In the genomic region with DNA sequence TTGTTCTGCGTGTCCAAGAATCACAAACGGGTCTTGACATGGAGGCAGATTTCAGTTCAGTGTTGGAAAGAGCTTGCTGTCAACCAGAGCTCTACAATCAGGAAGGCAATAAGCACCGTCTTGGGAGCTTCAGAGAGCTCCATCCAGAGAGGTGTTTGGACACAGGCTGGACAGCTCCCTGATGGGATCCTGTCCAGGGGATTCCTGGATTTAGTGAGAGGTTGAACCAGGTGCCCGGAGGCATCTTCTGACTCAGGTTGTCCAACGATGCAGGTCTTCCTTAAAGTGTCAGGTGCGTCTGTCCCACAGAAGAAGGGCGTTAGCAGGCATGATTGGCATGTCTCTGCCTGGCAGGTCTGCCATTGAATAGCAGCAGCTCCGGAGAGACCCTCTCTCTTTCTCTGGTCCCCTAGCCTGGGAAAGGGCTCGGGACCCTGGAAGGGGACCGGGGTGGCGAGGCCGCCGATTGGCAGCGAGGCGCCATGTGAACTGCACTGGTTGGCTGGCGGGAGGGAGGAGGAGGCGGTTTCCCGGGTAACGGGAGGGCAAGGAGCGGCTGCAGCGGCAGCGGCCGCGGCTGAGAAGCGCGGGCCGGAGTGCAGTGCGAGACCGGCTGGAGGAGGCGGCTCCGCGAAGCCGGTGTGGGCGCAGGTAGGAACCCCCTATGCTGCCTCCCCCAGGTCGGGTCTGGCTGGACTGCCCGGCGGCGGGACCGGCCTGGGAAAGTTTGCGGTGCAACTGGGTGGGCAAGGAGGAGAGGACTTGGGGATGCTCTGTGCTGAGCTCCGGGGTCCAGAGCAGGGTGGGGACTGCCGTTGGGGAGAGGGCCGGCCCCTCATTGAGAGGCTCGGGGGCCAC, we compare ENCODE assay signal across 1 cellular context.
TF ChIP-seq lines count a peak whose summit lies in the region.

No MANE protein-coding gene starts in this region.

TF ChIP-seq in HEK293, 187 proteins besides CTCF, POLR2A, EP300 and RAD21 (continued from another document):
- TF ChIP-seq ZFP37 (tag by site-specific recombination; IDR thresholded peaks at IDR 0.05): no peak
- no peak for TF ChIP-seq ZBTB21 (tag by site-specific recombination; IDR thresholded peaks at IDR 0.05)
- peak; percentile 4; the same call in 1 of the 2 replicates for TF ChIP-seq ZFHX2 (tag by site-specific recombination; conservative IDR thresholded peaks at IDR 0.05)
